ENCODE assay signal across 9 cellular contexts in the genomic region with DNA sequence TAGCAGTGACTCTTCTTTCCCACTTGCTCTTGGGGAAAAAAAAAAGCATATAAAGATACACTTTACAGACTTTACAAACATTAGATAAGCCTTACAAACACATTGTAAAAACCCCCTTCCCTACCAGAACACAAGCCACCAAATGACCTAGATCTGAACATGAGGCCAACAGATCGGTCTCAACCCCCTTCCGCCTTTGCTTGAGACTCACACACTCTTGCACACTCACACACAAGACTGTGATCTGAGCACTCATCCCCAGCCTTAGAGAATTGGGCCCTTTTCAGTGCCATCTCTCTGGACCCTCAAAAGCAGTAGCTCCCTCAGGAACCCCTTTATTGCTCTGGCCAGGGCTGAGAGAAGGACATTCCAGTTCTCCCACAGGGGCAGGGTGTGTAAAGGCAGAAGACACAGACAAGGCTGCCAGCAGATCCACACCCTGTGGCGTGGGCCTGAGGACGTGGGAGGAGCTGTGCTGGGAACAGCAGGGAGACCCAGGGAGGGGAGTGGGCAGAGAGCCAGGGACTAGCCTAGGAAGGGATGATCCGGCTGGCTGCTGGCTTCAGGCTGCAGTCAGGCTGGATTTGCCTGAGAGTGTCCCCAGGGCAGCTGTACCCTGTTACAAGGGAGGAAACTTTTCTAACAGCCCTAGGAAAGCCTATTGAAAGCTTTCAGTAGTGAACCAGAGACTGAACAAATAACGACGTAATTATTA.
DNase-seq lines count a peak whose midpoint lies in the region; ATAC-seq and TF ChIP-seq lines count a peak whose summit lies in the region.
"Had no signal": no experiment of that assay in that cellular context is flagged by ENCODE, and none has a peak within 500 bp of the region (broad histone marks: within the 10 kb centered on the region; RNA-seq: fewer than 3 reads in every experiment).

No MANE protein-coding gene starts in this region.

- no peak overlapping the region for H3K27ac Mint-ChIP-seq in T-helper 17 cell

- TF ChIP-seq CTCF in foreskin keratinocyte (conservative IDR thresholded peaks at IDR 0.05) (no peak), omental fat pad (IDR thresholded peaks at IDR 0.05) (no peak)

- no peaks in the 10 kb centered on the region for H3K9me3 ChIP-seq in T-helper 17 cell (ENCODE audit: control insufficient read depth, low read length, poor library complexity, severe bottlenecking)

- DNase-seq in AG08396 (ENCODE audit: low spot score) (peak; percentile 15), T-helper 17 cell (no peak), foreskin keratinocyte (no peak), omental fat pad (ENCODE audit: low spot score) (peak; percentile 41), T-helper 9 cell (no peak), hippocampal formation (lab: John Stamatoyannopoulos, UW) (no peak)
- no peak for DNase-seq in activated naive CD4-positive, alpha-beta T cell (lab: John Stamatoyannopoulos, UW)
- DNase-seq: immature natural killer cell had no signal

- no peaks in the 10 kb centered on the region for H3K27me3 ChIP-seq in foreskin keratinocyte

- peaks cover 12% of the 10 kb centered on the region for H3K27me3 Mint-ChIP-seq in T-helper 17 cell

- peak; percentile 67 for ATAC-seq in T-helper 17 cell
- ATAC-seq in foreskin keratinocyte: peak; percentile 61
- peak; percentile 84 for ATAC-seq in omental fat pad (ENCODE audit: low FRiP score)
- ATAC-seq in GM21723 (IDR thresholded peaks at IDR 0.05; ENCODE audit: unreplicated experiment): no peak

- no peak overlapping the region for H3K27ac ChIP-seq in foreskin keratinocyte

- H3K4me3 Mint-ChIP-seq in T-helper 17 cell: no peak overlapping the region
- H3K4me3 Mint-ChIP-seq: immature natural killer cell had no signal

- peaks cover 9% of the 10 kb centered on the region for H3K4me1 ChIP-seq in foreskin keratinocyte

- no peaks in the 10 kb centered on the region for H3K4me1 Mint-ChIP-seq in T-helper 17 cell
- H3K4me1 Mint-ChIP-seq: immature natural killer cell had no signal

- no peaks in the 10 kb centered on the region for H3K36me3 Mint-ChIP-seq in T-helper 17 cell (ENCODE audit: low read depth)
- H3K36me3 Mint-ChIP-seq: immature natural killer cell had no signal

Comparison
In these comparisons a context has a peak if more than half of its experiments do, and no peak if none do; other contexts are left out.
1. DNase-seq: peak in AG08396 (single experiment) and omental fat pad (single experiment); none in T-helper 17 cell (0 of 3), foreskin keratinocyte (0 of 2), T-helper 9 cell (single experiment), activated naive CD4-positive, alpha-beta T cell (0 of 4) and hippocampal formation (0 of 2).